26 cellular contexts compared by ENCODE assay signal in the genomic region with DNA sequence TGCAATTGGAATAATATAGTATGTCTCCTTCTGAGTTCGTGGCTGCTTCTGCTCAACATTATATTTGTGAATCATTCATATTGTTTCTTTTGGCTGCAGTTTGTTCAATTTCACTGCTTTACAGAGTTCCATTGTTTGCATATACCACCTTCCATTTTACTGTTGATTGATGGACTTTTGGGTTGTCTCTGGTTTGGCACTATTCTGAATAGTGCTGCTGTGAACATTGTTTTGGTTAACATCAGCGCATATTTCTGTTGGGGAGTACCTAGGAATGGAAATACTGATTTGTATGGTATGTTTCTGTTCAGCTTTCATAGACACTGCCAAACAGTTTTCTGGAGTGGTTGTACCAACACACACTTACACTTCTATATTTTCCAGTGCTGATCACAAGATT.
"Had no signal": no experiment of that assay in that cellular context is flagged by ENCODE, and none has a peak within 500 bp of the region (broad histone marks: within the 10 kb centered on the region; RNA-seq: fewer than 3 reads in every experiment).

No MANE protein-coding gene starts in this region.

- H3K4me1 Mint-ChIP-seq: nephron had no signal

- H3K9me3 ChIP-seq: lower lobe of right lung, right lobe of liver, testis had no signal

- H3K9me3 Mint-ChIP-seq: nephron had no signal

- H3K27me3 Mint-ChIP-seq: stimulated activated naive B cell treated with anti-CD40 and anti-IgM and Interleukin-4, amounts not matched to agents 10 μg/mL and 1 μg/mL and 100 μg/mL, for 72 hours had no signal

- H3K27ac ChIP-seq: left lung, lower lobe of right lung, parathyroid adenoma, right atrium auricular region, right lobe of liver, stomach, testis, upper lobe of right lung had no signal

- H3K4me1 ChIP-seq: left lung, lower lobe of right lung, parathyroid adenoma, right atrium auricular region, right lobe of liver, testis, upper lobe of right lung had no signal

- H3K27me3 ChIP-seq: left lung, right atrium auricular region, right lobe of liver, stomach, testis, tibial artery, upper lobe of right lung had no signal

- H3K4me3 Mint-ChIP-seq: immature natural killer cell; naive thymus-derived CD8-positive, alpha-beta T cell; nephron; neural crest cell; stimulated activated naive B cell treated with anti-CD40 and anti-IgM and Interleukin-4, amounts not matched to agents 10 μg/mL and 1 μg/mL and 100 μg/mL, for 72 hours had no signal

- H3K4me3 ChIP-seq: left lung, lower lobe of right lung, right atrium auricular region, right lobe of liver, smooth muscle cell, stomach, testis, tibial artery, upper lobe of right lung had no signal

- H3K36me3 ChIP-seq: left lung, lower lobe of right lung, right atrium auricular region, right lobe of liver, stomach, tibial artery, upper lobe of right lung had no signal

- ATAC-seq: left colon; left lung; lower lobe of right lung; naive thymus-derived CD8-positive, alpha-beta T cell; right lobe of liver; stimulated activated naive B cell treated with anti-CD40 and anti-IgM and Interleukin-4, amounts not matched to agents 10 μg/mL and 1 μg/mL and 100 μg/mL, for 72 hours; stimulated activated naive CD8-positive, alpha-beta T cell treated with anti-CD3 and anti-CD28 coated beads, Interleukin-15, Interleukin-2, amounts not matched to agents 100 U/mL and 50 U/mL, for 24 hours; upper lobe of right lung had no signal

- DNase-seq: hypothalamus; immature natural killer cell; kidney; left colon; left lung; lower lobe of right lung; mammary epithelial cell; mesenchymal stem cell; naive thymus-derived CD8-positive, alpha-beta T cell; nucleus accumbens; right lobe of liver; stimulated activated CD4-positive, alpha-beta T cell treated with anti-CD3 and anti-CD28 coated beads, Interleukin-1b, Interleukin-23, amount 100 ng/mL, for 48 hours; stimulated activated CD4-positive, alpha-beta T cell treated with anti-CD3 and anti-CD28 coated beads, Interleukin-2, amount 100 ng/mL, for 48 hours; stimulated activated naive B cell treated with anti-CD40 and anti-IgM and Interleukin-4, amounts not matched to agents 10 μg/mL and 1 μg/mL and 100 μg/mL, for 72 hours; stimulated activated naive CD8-positive, alpha-beta T cell treated with anti-CD3 and anti-CD28 coated beads, Interleukin-15, Interleukin-2, amounts not matched to agents 100 U/mL and 50 U/mL, for 24 hours; stomach; testis; tibial artery; trophoblast cell; upper lobe of right lung had no signal

- H3K27ac Mint-ChIP-seq: immature natural killer cell; naive thymus-derived CD8-positive, alpha-beta T cell; nephron; progenitor cell of endocrine pancreas; stimulated activated naive B cell treated with anti-CD40 and anti-IgM and Interleukin-4, amounts not matched to agents 10 μg/mL and 1 μg/mL and 100 μg/mL, for 72 hours had no signal
